In the genomic region with DNA sequence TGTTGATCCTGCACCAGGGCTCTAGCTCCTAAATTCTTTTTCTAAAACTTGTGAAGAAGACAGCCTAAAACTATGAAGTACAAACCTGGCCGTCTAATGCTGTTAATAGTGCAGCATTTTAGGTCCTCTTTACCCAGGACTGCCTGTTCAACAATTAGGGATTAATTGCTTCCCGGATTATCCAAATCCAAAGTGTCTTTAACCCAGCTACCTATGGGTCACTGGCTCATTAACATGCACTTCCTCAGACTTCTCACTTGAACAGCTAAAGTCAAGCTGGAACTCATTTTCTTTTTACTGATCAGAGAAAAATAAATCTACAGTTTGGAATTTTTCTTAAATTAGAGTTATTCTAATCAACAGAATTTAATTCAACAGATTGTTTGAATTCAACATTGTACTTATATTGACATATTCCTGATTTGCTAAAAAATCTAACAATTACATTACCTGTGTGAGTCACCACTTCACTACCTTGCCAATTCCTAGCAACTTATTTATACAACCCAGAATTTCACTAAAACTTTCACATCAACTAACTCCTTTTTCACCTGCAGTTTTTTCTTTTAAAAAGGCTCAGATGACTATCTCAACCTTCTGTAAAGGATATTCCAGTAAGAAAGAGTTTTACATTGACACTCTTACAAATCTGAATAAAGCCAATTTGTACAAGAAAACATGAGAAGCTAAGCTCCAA, we compare ENCODE assay signal across 1 cellular context.
TF ChIP-seq lines count a peak whose summit lies in the region.

No MANE protein-coding gene starts in this region.

TF ChIP-seq in IMR-90, 13 proteins besides CTCF, POLR2A, EP300 and RAD21 (continued from another document):
- TF ChIP-seq, protein P1, sequence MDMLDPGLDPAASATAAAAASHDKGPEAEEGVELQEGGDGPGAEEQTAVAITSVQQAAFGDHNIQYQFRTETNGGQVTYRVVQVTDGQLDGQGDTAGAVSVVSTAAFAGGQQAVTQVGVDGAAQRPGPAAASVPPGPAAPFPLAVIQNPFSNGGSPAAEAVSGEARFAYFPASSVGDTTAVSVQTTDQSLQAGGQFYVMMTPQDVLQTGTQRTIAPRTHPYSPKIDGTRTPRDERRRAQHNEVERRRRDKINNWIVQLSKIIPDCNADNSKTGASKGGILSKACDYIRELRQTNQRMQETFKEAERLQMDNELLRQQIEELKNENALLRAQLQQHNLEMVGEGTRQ (IDR thresholded peaks at IDR 0.05; ENCODE audit: low read depth, low read length), result no peak
- TF ChIP-seq CEBPB (IDR thresholded peaks at IDR 0.05; ENCODE audit: low read depth, low read length) (no peak), FOS (IDR thresholded peaks at IDR 0.05; ENCODE audit: low read depth, low read length) (no peak), BHLHE40 (IDR thresholded peaks at IDR 0.05; ENCODE audit: low read depth, low read length) (no peak)
